17 cellular contexts compared by ENCODE assay signal in the genomic region with DNA sequence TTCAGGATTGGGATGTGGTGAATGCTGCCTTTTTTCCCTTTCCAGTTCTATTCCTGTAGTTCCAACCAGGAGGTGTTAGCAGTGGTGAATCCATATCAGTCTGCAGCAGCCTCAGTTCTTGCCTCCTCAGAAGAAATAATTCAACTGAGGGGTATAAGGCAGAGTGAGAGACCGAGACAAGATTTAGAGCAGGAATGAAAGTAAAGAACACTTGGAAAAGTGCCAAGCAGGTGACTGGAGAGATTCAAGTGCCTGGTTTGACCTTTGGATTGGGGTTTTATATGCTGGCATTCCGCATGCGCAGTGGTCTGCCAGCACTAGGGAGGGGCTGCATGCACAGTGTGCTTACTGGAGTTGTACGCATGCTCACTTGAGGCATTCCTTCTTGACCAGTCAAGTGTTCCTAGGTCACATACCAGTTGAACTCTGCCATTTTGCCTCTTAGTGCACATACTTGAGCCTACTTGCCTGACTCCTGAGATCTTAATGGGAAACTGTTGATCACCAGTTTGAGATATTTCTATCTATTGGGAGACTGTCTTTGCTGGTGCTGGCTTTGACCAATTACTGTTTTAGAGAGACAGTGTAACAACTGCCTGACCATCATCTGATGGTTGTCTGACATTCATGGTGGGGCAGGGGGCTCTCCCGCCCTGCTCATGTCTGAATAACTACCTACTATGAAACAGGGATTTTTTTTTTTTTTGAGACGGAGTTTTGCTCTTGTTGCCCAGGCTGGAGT.
DNase-seq lines count a peak whose midpoint lies in the region; ATAC-seq and TF ChIP-seq lines count a peak whose summit lies in the region.
"Had no signal": no experiment of that assay in that cellular context is flagged by ENCODE, and none has a peak within 500 bp of the region (broad histone marks: within the 10 kb centered on the region; RNA-seq: fewer than 3 reads in every experiment).

No MANE protein-coding gene starts in this region.

- H3K27me3 Mint-ChIP-seq in dendritic cell treated with granulocyte-macrophage colony-stimulating factor and Interleukin-4, amounts not matched to agents 40 ng/mL and 50 ng/mL, for 4 days = no peaks in the 10 kb centered on the region
- peaks cover 19% of the 10 kb centered on the region for H3K27me3 Mint-ChIP-seq in nephron (ENCODE audit: low read depth)
- H3K27me3 Mint-ChIP-seq: activated T-cell treated with anti-CD3 and anti-CD28 coated beads, Interleukin-2, amount 50 U/mL, for 24 hours had no signal

- no peak overlapping the region for H3K4me3 Mint-ChIP-seq in dendritic cell treated with granulocyte-macrophage colony-stimulating factor and Interleukin-4, amounts not matched to agents 40 ng/mL and 50 ng/mL, for 4 days
- no peak overlapping the region for H3K4me3 Mint-ChIP-seq in nephron
- H3K4me3 Mint-ChIP-seq: activated T-cell treated with anti-CD3 and anti-CD28 coated beads, Interleukin-2, amount 50 U/mL, for 24 hours had no signal

- H3K27ac Mint-ChIP-seq in dendritic cell treated with granulocyte-macrophage colony-stimulating factor and Interleukin-4, amounts not matched to agents 40 ng/mL and 50 ng/mL, for 4 days = peak overlapping the region; percentile 48
- H3K27ac Mint-ChIP-seq in nephron = peak overlapping the region; percentile 46 to 91 (median 59)
- H3K27ac Mint-ChIP-seq: activated T-cell treated with anti-CD3 and anti-CD28 coated beads, Interleukin-2, amount 50 U/mL, for 24 hours had no signal

- intact Hi-C loops in dendritic cell treated with granulocyte-macrophage colony-stimulating factor and Interleukin-4, amounts not matched to agents 40 ng/mL and 50 ng/mL, for 4 days (cut with micrococcal nuclease) = no loop called here

- H3K36me3 Mint-ChIP-seq in dendritic cell treated with granulocyte-macrophage colony-stimulating factor and Interleukin-4, amounts not matched to agents 40 ng/mL and 50 ng/mL, for 4 days (ENCODE audit: low read depth) = no peaks in the 10 kb centered on the region
- no peaks in the 10 kb centered on the region for H3K36me3 Mint-ChIP-seq in nephron (ENCODE audit: low read depth)

- H3K4me1 Mint-ChIP-seq in dendritic cell treated with granulocyte-macrophage colony-stimulating factor and Interleukin-4, amounts not matched to agents 40 ng/mL and 50 ng/mL, for 4 days (ENCODE audit: low read depth) = peaks cover 32% of the 10 kb centered on the region
- peaks cover 11% of the 10 kb centered on the region for H3K4me1 Mint-ChIP-seq in nephron

- TF ChIP-seq CTCF in nephron (IDR thresholded peaks at IDR 0.05; ENCODE audit: unreplicated experiment in 3 of 3) = no peak

- DNase-seq in COLO668 (lab: John Stamatoyannopoulos, UW; ENCODE audit: unreplicated experiment) = peak; percentile 44
- DNase-seq in NCI-H187 (lab: John Stamatoyannopoulos, UW) = peak; percentile 42 to 49
- no peak for DNase-seq in effector CD4-positive, alpha-beta T cell
- DNase-seq: activated CD4-positive, alpha-beta T cell treated with anti-CD3 and anti-CD28 coated beads, Interleukin-2, amount 50 U/mL, for 48 hours; activated T-cell treated with anti-CD3 and anti-CD28 coated beads, Interleukin-2, amount 50 U/mL, for 24 hours; central memory CD4-positive, alpha-beta T cell; foreskin keratinocyte; GF-D8; NCI-H1092 treated with DMSO at 0.1 percent for 48 hours; NCI-H524 treated with DMSO at 0.1 percent for 48 hours; stimulated activated naive CD4-positive, alpha-beta T cell treated with Interleukin-2 at 50 U/mL for 16 hours had no signal

- ATAC-seq in GM18909 (IDR thresholded peaks at IDR 0.05; ENCODE audit: poor library complexity, unreplicated experiment) (no peak), GM19328 (IDR thresholded peaks at IDR 0.05; ENCODE audit: unreplicated experiment) (no peak), HG02759 (IDR thresholded peaks at IDR 0.05; ENCODE audit: unreplicated experiment) (no peak)
- ATAC-seq: foreskin keratinocyte, HCT116 had no signal

- H3K9me3 Mint-ChIP-seq in dendritic cell treated with granulocyte-macrophage colony-stimulating factor and Interleukin-4, amounts not matched to agents 40 ng/mL and 50 ng/mL, for 4 days = no peaks in the 10 kb centered on the region
- no peaks in the 10 kb centered on the region for H3K9me3 Mint-ChIP-seq in nephron
- H3K9me3 Mint-ChIP-seq: activated T-cell treated with anti-CD3 and anti-CD28 coated beads, Interleukin-2, amount 50 U/mL, for 24 hours had no signal
